In the genomic region with DNA sequence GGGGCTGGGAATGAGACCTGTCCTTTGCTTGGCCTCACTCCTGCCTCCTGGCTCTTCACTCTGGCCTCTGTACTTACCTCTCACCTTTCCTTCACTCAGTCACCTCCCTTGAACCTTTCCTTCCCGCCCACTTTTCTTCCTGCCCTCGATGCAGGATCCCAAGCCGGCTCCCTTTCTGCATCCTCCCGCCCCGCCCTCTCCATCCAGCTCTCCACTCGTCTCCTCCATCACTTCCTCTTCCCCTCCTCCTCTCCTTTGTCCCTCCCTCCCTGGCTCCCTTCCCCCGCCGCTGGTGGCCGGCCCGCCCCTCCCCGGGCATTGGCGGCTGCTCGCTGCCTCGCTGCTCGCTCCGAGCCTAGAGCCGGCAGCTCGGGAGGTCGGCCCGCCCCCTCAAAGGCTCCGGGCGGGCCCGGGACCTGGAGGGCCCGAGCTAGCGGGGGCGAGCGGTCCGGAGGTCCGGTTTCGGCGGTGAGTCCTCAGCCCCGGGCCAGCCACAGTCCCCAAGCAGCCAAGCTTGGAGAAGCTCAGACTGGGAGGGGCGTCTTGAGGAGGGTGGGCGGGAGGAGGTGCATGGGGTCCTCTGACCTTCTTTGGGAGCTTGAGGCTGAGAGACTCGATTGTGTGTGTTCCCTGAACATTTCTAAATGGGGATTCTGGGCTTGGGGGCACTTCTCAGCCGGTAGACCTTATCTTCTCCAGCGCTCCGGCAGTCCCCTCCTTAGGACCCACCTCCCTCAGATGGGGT, we compare ENCODE assay signal across 8 cellular contexts. TPM values are rescaled to one million over a fixed set of nuclear protein-coding genes. Genes with fewer than 3 reads are reported as not detected.
A peak's percentile ranks its signal among the peaks of the same experiment; 100 is the strongest.
DNase-seq lines count a peak whose midpoint lies in the region; ATAC-seq and TF ChIP-seq lines count a peak whose summit lies in the region.

No MANE protein-coding gene starts in this region.

- peak overlapping the region; percentile 48 for H3K27ac Mint-ChIP-seq in endothelial cell (ENCODE audit: unreplicated experiment)

- no peaks in the 10 kb centered on the region for H3K9me3 ChIP-seq in lower lobe of right lung

- H3K36me3 Mint-ChIP-seq in endothelial cell (ENCODE audit: low read depth, unreplicated experiment): peaks cover 20% of the 10 kb centered on the region

- DNase-seq in activated T-cell treated with anti-CD3 and anti-CD28 coated beads for 48 hours (ENCODE audit: low read depth) (peak; percentile 40), activated T-cell treated with anti-CD3 and anti-CD28 coated beads for 4 hours (no peak), NCI-H2196 (lab: John Stamatoyannopoulos, UW; ENCODE audit: unreplicated experiment) (peak; percentile 92), endothelial cell (ENCODE audit: low spot score) (peak; percentile 65), lower lobe of right lung (peak; percentile 84), GDM1 (lab: John Stamatoyannopoulos, UW) (no peak)
- DNase-seq in stimulated activated naive CD4-positive, alpha-beta T cell treated with Interleukin-2 at 50 U/mL for 16 hours (lab: John Stamatoyannopoulos, UW): peak; percentile 9

- peak overlapping the region; percentile 91 for H3K4me3 Mint-ChIP-seq in endothelial cell (ENCODE audit: unreplicated experiment)

- peaks cover 83% of the 10 kb centered on the region for H3K4me1 ChIP-seq in lower lobe of right lung

- peak overlapping the region; percentile 84 for H3K4me3 ChIP-seq in WI38 (ENCODE audit: low read depth, low read length)
- peak overlapping the region; percentile 58 for H3K4me3 ChIP-seq in lower lobe of right lung

- no peaks in the 10 kb centered on the region for H3K27me3 ChIP-seq in lower lobe of right lung (ENCODE audit: low read depth)

- TF ChIP-seq CTCF in WI38 (IDR thresholded peaks at IDR 0.05; ENCODE audit: low read depth, low read length) (no peak), endothelial cell (IDR thresholded peaks at IDR 0.05; ENCODE audit: unreplicated experiment) (no peak), lower lobe of right lung (IDR thresholded peaks at IDR 0.05) (no peak)

- peak overlapping the region; percentile 80 for H3K27ac ChIP-seq in lower lobe of right lung

- no peaks in the 10 kb centered on the region for H3K9me3 Mint-ChIP-seq in endothelial cell (ENCODE audit: unreplicated experiment)

- intact Hi-C loops in lower lobe of right lung (cut with DNase I): no loop called here

- ATAC-seq in lower lobe of right lung: peak; percentile 82 to 83

- H3K27me3 Mint-ChIP-seq in endothelial cell (ENCODE audit: unreplicated experiment): peaks cover 22% of the 10 kb centered on the region

- peaks cover 30% of the 10 kb centered on the region for H3K4me1 Mint-ChIP-seq in endothelial cell (ENCODE audit: unreplicated experiment)

- peaks cover 31% of the 10 kb centered on the region for H3K36me3 ChIP-seq in lower lobe of right lung

RNA-seq across cellular contexts. Expression of a gene that starts 13.8 kb away (rescaled TPM):
- 45.4 TPM for total RNA-seq in endothelial cell (ENCODE audit: unreplicated experiment)
- 71.8 TPM for total RNA-seq in lower lobe of right lung

RNA-seq across cellular contexts. Expression of a gene that starts 49.0 kb away (rescaled TPM):
- total RNA-seq in endothelial cell (ENCODE audit: unreplicated experiment) (145 TPM), lower lobe of right lung (122 TPM)

RNA-seq across cellular contexts. Expression of a gene that starts 55.5 kb away (rescaled TPM):
- 19.7 TPM for total RNA-seq in endothelial cell (ENCODE audit: unreplicated experiment)
- total RNA-seq in lower lobe of right lung: 18.5 TPM

RNA-seq across cellular contexts. Expression of a gene that starts 58.2 kb away (rescaled TPM):
- total RNA-seq in endothelial cell (ENCODE audit: unreplicated experiment) (not detected), lower lobe of right lung (0.30 TPM)

Comparison
In these comparisons a context has a peak if more than half of its experiments do, and no peak if none do; other contexts are left out.
1. DNase-seq: peak in activated T-cell treated with anti-CD3 and anti-CD28 coated beads for 48 hours (single experiment), NCI-H2196 (single experiment), endothelial cell (single experiment), lower lobe of right lung (single experiment) and stimulated activated naive CD4-positive, alpha-beta T cell treated with Interleukin-2 at 50 U/mL for 16 hours (single experiment); none in activated T-cell treated with anti-CD3 and anti-CD28 coated beads for 4 hours (single experiment) and GDM1 (single experiment).